In genomic region chr12:76588881-76589565, GRCh38 we compare ENCODE assay signal across 9 cellular contexts.
DNase-seq lines count a peak whose midpoint lies in the region; ATAC-seq and TF ChIP-seq lines count a peak whose summit lies in the region.
"Had no signal": no experiment of that assay in that cellular context is flagged by ENCODE, and none has a peak within 500 bp of the region (broad histone marks: within the 10 kb centered on the region; RNA-seq: fewer than 3 reads in every experiment).

No MANE protein-coding gene starts in this region.

- in situ Hi-C loops in brain microvascular endothelial cell (cut with HindIII; ENCODE audit: low pct_ligation_motif_present, low sequenced_read_pairs): no loop called here

- H3K4me1 ChIP-seq in neutrophil (ENCODE audit: control insufficient read depth in 1 of 2, insufficient read depth in 1 of 2, low read depth in 1 of 2, low read length in 1 of 2): peaks cover 33 to 34% of the 10 kb centered on the region in 2 experiments

- no peaks in the 10 kb centered on the region for H3K36me3 ChIP-seq in brain microvascular endothelial cell (replicated peaks)
- H3K36me3 ChIP-seq in neutrophil: no peaks in the 10 kb centered on the region

- ATAC-seq in HG02973 (IDR thresholded peaks at IDR 0.05; ENCODE audit: unreplicated experiment): no peak
- no peak for ATAC-seq in GM21360 (IDR thresholded peaks at IDR 0.05; ENCODE audit: unreplicated experiment)
- no peak for ATAC-seq in GM18907 (IDR thresholded peaks at IDR 0.05; ENCODE audit: unreplicated experiment)

- H3K4me3 ChIP-seq in brain microvascular endothelial cell (ENCODE audit: low read depth, low read length): no peak overlapping the region
- H3K4me3 ChIP-seq in neutrophil (ENCODE audit: low read depth in 1 of 2, low read length in 1 of 2): peak overlapping the region; percentile 6 to 28

- no peaks in the 10 kb centered on the region for H3K9me3 ChIP-seq in neutrophil

- DNase-seq in AG20443 (ENCODE audit: low spot score) (peak; percentile 50), Kasumi-1 (lab: John Stamatoyannopoulos, UW) (peak; percentile 45 to 60), brain microvascular endothelial cell (peak; percentile 17), foreskin melanocyte (no peak)
- DNase-seq: NCI-H2171 treated with DMSO at 0.1 percent for 48 hours had no signal

- H3K27me3 ChIP-seq in brain microvascular endothelial cell (replicated peaks): no peaks in the 10 kb centered on the region
- no peaks in the 10 kb centered on the region for H3K27me3 ChIP-seq in neutrophil

- H3K27ac ChIP-seq in brain microvascular endothelial cell (no peak overlapping the region), neutrophil (peak overlapping the region; percentile 60)

- TF ChIP-seq CTCF in brain microvascular endothelial cell (IDR thresholded peaks at IDR 0.05; ENCODE audit: low read depth, low read length, missing control alignments) (no peak), neutrophil (IDR thresholded peaks at IDR 0.05) (no peak)
